Comparison of ENCODE assay signal across 8 cellular contexts in genomic region chrX:103685396-103685795, GRCh38. TPM values are rescaled to one million over a fixed set of nuclear protein-coding genes. Genes with fewer than 3 reads are reported as not detected.
DNase-seq lines count a peak whose midpoint lies in the region; ATAC-seq and TF ChIP-seq lines count a peak whose summit lies in the region.

No MANE protein-coding gene starts in this region.

- peak overlapping the region; percentile 85 for H3K4me3 ChIP-seq in CD8-positive, alpha-beta T cell (ENCODE audit: low read depth, low read length)
- peak overlapping the region; percentile 77 for H3K4me3 ChIP-seq in brain microvascular endothelial cell (ENCODE audit: low read depth, low read length)

- CTCF ChIA-PET in CD8-positive, alpha-beta T cell (lab: Charles Lee) = no interaction called here

- H3K4me3 Mint-ChIP-seq in CD8-positive, alpha-beta T cell = peak overlapping the region; percentile 80

- POLR2A ChIA-PET in CD8-positive, alpha-beta T cell (lab: Charles Lee) = no interaction called here

- no peak for TF ChIP-seq CTCF in CD8-positive, alpha-beta T cell (IDR thresholded peaks at IDR 0.05)
- TF ChIP-seq CTCF in brain microvascular endothelial cell (IDR thresholded peaks at IDR 0.05; ENCODE audit: low read depth, low read length, missing control alignments) = no peak

- H3K9me3 Mint-ChIP-seq in CD8-positive, alpha-beta T cell = no peaks in the 10 kb centered on the region

- peaks cover 11% of the 10 kb centered on the region for H3K36me3 ChIP-seq in CD8-positive, alpha-beta T cell (ENCODE audit: insufficient read depth, low read length)
- H3K36me3 ChIP-seq in KOPT-K1 (ENCODE audit: insufficient read depth, low read length) (peaks cover 46% of the 10 kb centered on the region), brain microvascular endothelial cell (replicated peaks) (peaks cover 25% of the 10 kb centered on the region)

- intact Hi-C loops in CD8-positive, alpha-beta T cell (cut with DNase I, micrococcal nuclease) = loop anchor here (5.0 to 10.0 kb wide), 8 partner anchors 78 to 1753 kb away; partner anchors contain the start of genes BEX2 (in 2 of the 2), ZCCHC18 (in 2 of the 2), BEX4 (in 1 of the 2) and TCEAL3 (in 1 of the 2)

- H3K27me3 ChIP-seq in CD8-positive, alpha-beta T cell (ENCODE audit: insufficient read depth, low read length) = no peaks in the 10 kb centered on the region
- H3K27me3 ChIP-seq in brain microvascular endothelial cell (replicated peaks) = no peaks in the 10 kb centered on the region

- DNase-seq in CD8-positive, alpha-beta T cell = peak in 1 of 7 experiments; percentile 19
- DNase-seq in brain microvascular endothelial cell (peak; percentile 6), myocyte (ENCODE audit: low read depth) (peak; percentile 9), C1 segment of cervical spinal cord (lab: John Stamatoyannopoulos, UW) (no peak)
- no peak for DNase-seq in stimulated activated CD4-positive, alpha-beta T cell treated with anti-CD3 and anti-CD28 coated beads, Interleukin-4, amount 100 ng/mL, for 4 hours

- no peak for ATAC-seq in CD8-positive, alpha-beta T cell
- ATAC-seq in GM18858 (IDR thresholded peaks at IDR 0.05; ENCODE audit: unreplicated experiment) (no peak), HG02798 (IDR thresholded peaks at IDR 0.05; ENCODE audit: poor library complexity, unreplicated experiment) (no peak)

- H3K27ac ChIP-seq in CD8-positive, alpha-beta T cell (ENCODE audit: low read depth, low read length) = peak overlapping the region; percentile 99
- H3K27ac ChIP-seq in KOPT-K1 (ENCODE audit: low read depth, low read length, poor library complexity, severe bottlenecking) (peak overlapping the region; percentile 93), brain microvascular endothelial cell (peak overlapping the region; percentile 87)

- peaks cover 30% of the 10 kb centered on the region for H3K36me3 Mint-ChIP-seq in CD8-positive, alpha-beta T cell

- no peaks in the 10 kb centered on the region for H3K27me3 Mint-ChIP-seq in CD8-positive, alpha-beta T cell (ENCODE audit: low read depth)

- peaks cover 19% of the 10 kb centered on the region for H3K4me1 Mint-ChIP-seq in CD8-positive, alpha-beta T cell (ENCODE audit: low read depth)

- in situ Hi-C loops in brain microvascular endothelial cell (cut with HindIII; ENCODE audit: low pct_ligation_motif_present, low sequenced_read_pairs) = no loop called here

- no peaks in the 10 kb centered on the region for H3K9me3 ChIP-seq in CD8-positive, alpha-beta T cell (ENCODE audit: low read length)
- H3K9me3 ChIP-seq in KOPT-K1 (ENCODE audit: insufficient read depth, low read length, poor library complexity, severe bottlenecking) = no peaks in the 10 kb centered on the region

- H3K27ac Mint-ChIP-seq in CD8-positive, alpha-beta T cell = peak overlapping the region; percentile 76

- H3K4me1 ChIP-seq in CD8-positive, alpha-beta T cell (ENCODE audit: insufficient read depth, low read length) = peaks cover 18% of the 10 kb centered on the region

RNA-seq across cellular contexts. Expression of gene MORF4L2, which starts 1.1 kb away (rescaled TPM):
- total RNA-seq in CD8-positive, alpha-beta T cell = 100 to 1,000 TPM; 203 to 204 TPM
- 769 and 841 TPM in 2 replicates for total RNA-seq in myocyte
- 424 TPM for polyA plus RNA-seq in myocyte (2012)

RNA-seq across cellular contexts. Expression of gene TMEM31, which starts 25.3 kb away (rescaled TPM):
- not detected for total RNA-seq in CD8-positive, alpha-beta T cell
- total RNA-seq in myocyte = not detected in 2 replicates
- 0.15 TPM for polyA plus RNA-seq in myocyte (2012)

RNA-seq across cellular contexts. Expression of gene TCEAL1, which starts 56.6 kb away (rescaled TPM):
- total RNA-seq in CD8-positive, alpha-beta T cell = 1 to 10 TPM; 3.4 to 4.2 TPM
- total RNA-seq in myocyte = 149 and 162 TPM in 2 replicates
- 27.3 TPM for polyA plus RNA-seq in myocyte (2012)

Comparison
In these comparisons a context has a peak if more than half of its experiments do, and no peak if none do; other contexts are left out.
1. DNase-seq: peak in brain microvascular endothelial cell (single experiment) and myocyte (single experiment); none in C1 segment of cervical spinal cord (0 of 14) and stimulated activated CD4-positive, alpha-beta T cell treated with anti-CD3 and anti-CD28 coated beads, Interleukin-4, amount 100 ng/mL, for 4 hours (0 of 2).
2. RNA of gene TCEAL1, which starts 56.6 kb away (total RNA-seq): 149 to 162 TPM in myocyte; 3.4 to 4.2 TPM in CD8-positive, alpha-beta T cell; every median in the first group is over 10 times any median in the second.
3. Peak in every context shown above with its lines, with median percentiles within 50 percentile points of each other: H3K27ac ChIP-seq.